In genomic region chr13:31699650-31700049, GRCh38 we compare ENCODE assay signal across 16 cellular contexts. TPM values are rescaled to one million over a fixed set of nuclear protein-coding genes. Genes with fewer than 3 reads are reported as not detected.
DNase-seq lines count a peak whose midpoint lies in the region; ATAC-seq and TF ChIP-seq lines count a peak whose summit lies in the region.
"Had no signal": no experiment of that assay in that cellular context is flagged by ENCODE, and none has a peak within 500 bp of the region (broad histone marks: within the 10 kb centered on the region; RNA-seq: fewer than 3 reads in every experiment).

No MANE protein-coding gene starts in this region.

- DNase-seq in AG09309 (ENCODE audit: low read depth) (no peak), H7 (peak; percentile 26), WERI-Rb-1 (peak; percentile 7), iPS DF 6.9 (ENCODE audit: low read depth, low spot score) (peak; percentile 29), MV-4-11 (lab: John Stamatoyannopoulos, UW) (no peak), mucosa of descending colon (no peak), T-helper 1 cell (no peak)
- DNase-seq: activated CD4-positive, alpha-beta T cell treated with anti-CD3 and anti-CD28 coated beads, Interleukin-2, amount 10 ng/mL, durations not matched to agents 7 days and 5 days; amniotic stem cell; effector CD4-positive, alpha-beta T cell; GDM1; head of caudate nucleus; NCI-H1694 treated with DMSO at 0.1 percent for 48 hours; stimulated activated CD4-positive, alpha-beta T cell treated with anti-CD3 and anti-CD28 coated beads, Interleukin-4, amount 100 ng/mL, for 24 hours; stimulated activated naive B cell treated with anti-CD40 and anti-IgM and Interleukin-4, amounts not matched to agents 10 μg/mL and 1 μg/mL and 100 μg/mL, for 72 hours had no signal

- H3K27me3 ChIP-seq in H7 (ENCODE audit: control insufficient read depth, insufficient read depth, low read length), result no peaks in the 10 kb centered on the region
- no peaks in the 10 kb centered on the region for H3K27me3 ChIP-seq in WERI-Rb-1 (ENCODE audit: insufficient read depth, low read depth, severe bottlenecking)
- no peaks in the 10 kb centered on the region for H3K27me3 ChIP-seq in iPS DF 6.9 (ENCODE audit: control insufficient read depth, insufficient read depth, low read length)

- peak; percentile 32 for TF ChIP-seq CTCF in AG09309 (IDR thresholded peaks at IDR 0.05; ENCODE audit: control insufficient read depth, insufficient read depth, low read depth, low read length, missing control alignments)
- peak; percentile 54 for TF ChIP-seq CTCF in WERI-Rb-1 (IDR thresholded peaks at IDR 0.05; ENCODE audit: low read depth, low read length)
- no peak for TF ChIP-seq CTCF in mucosa of descending colon (IDR thresholded peaks at IDR 0.05)

- intact Hi-C loops in mucosa of descending colon (cut with DNase I, micrococcal nuclease), result no loop called here

- H3K4me1 ChIP-seq in iPS DF 6.9 (ENCODE audit: control insufficient read depth, insufficient read depth, low read length) (no peaks in the 10 kb centered on the region), mucosa of descending colon (ENCODE audit: low read depth) (no peaks in the 10 kb centered on the region)

- H3K27ac ChIP-seq in WERI-Rb-1, result no peak overlapping the region
- H3K27ac ChIP-seq in iPS DF 6.9 (ENCODE audit: low read length), result no peak overlapping the region

- H3K36me3 ChIP-seq in H7 (replicated peaks; ENCODE audit: control insufficient read depth, insufficient read depth, low read length) (no peaks in the 10 kb centered on the region), WERI-Rb-1 (no peaks in the 10 kb centered on the region), iPS DF 6.9 (ENCODE audit: control insufficient read depth, insufficient read depth, low read length) (no peaks in the 10 kb centered on the region), mucosa of descending colon (ENCODE audit: low read depth) (no peaks in the 10 kb centered on the region)

- H3K4me3 ChIP-seq in AG09309 (ENCODE audit: control insufficient read depth, low read depth, low read length), result no peak overlapping the region
- no peak overlapping the region for H3K4me3 ChIP-seq in H7 (ENCODE audit: insufficient read depth, low read depth, low read length)
- no peak overlapping the region for H3K4me3 ChIP-seq in WERI-Rb-1 (ENCODE audit: low read depth, low read length)
- H3K4me3 ChIP-seq in iPS DF 6.9 (ENCODE audit: low read length), result no peak overlapping the region
- H3K4me3 ChIP-seq in mucosa of descending colon, result no peak overlapping the region

- H3K9me3 ChIP-seq in WERI-Rb-1 (ENCODE audit: severe bottlenecking) (no peaks in the 10 kb centered on the region), iPS DF 6.9 (ENCODE audit: control insufficient read depth, insufficient read depth, low read length) (no peaks in the 10 kb centered on the region), mucosa of descending colon (no peaks in the 10 kb centered on the region)

- ATAC-seq in mucosa of descending colon (no peak), HG02798 (IDR thresholded peaks at IDR 0.05; ENCODE audit: poor library complexity, unreplicated experiment) (no peak)
- ATAC-seq: stimulated activated naive B cell treated with anti-CD40 and anti-IgM and Interleukin-4, amounts not matched to agents 10 μg/mL and 1 μg/mL and 100 μg/mL, for 72 hours had no signal

- WGBS in iPS DF 6.9 (ENCODE audit: insufficient coverage, insufficient read length), result no CpG with 5 or more reads among the region's 3 CpGs

RNA-seq across cellular contexts. Expression of gene RXFP2, which starts 39.7 kb away (rescaled TPM):
- total RNA-seq in H7 (2014; rRNA removed; shearing (Covaris generic)), result not detected in 2 replicates
- not detected for total RNA-seq in mucosa of descending colon
- total RNA-seq: activated CD4-positive, alpha-beta T cell treated with anti-CD3 and anti-CD28 coated beads, Interleukin-2, amount 10 ng/mL, durations not matched to agents 7 days and 5 days had no signal

Comparison
In these comparisons a context has a peak if more than half of its experiments do, and no peak if none do; other contexts are left out.
1. DNase-seq: peak in H7 (single experiment), WERI-Rb-1 (single experiment) and iPS DF 6.9 (single experiment); none in AG09309 (single experiment), MV-4-11 (single experiment), mucosa of descending colon (0 of 3) and T-helper 1 cell (0 of 5).